2 cellular contexts compared by ENCODE assay signal in the genomic region with DNA sequence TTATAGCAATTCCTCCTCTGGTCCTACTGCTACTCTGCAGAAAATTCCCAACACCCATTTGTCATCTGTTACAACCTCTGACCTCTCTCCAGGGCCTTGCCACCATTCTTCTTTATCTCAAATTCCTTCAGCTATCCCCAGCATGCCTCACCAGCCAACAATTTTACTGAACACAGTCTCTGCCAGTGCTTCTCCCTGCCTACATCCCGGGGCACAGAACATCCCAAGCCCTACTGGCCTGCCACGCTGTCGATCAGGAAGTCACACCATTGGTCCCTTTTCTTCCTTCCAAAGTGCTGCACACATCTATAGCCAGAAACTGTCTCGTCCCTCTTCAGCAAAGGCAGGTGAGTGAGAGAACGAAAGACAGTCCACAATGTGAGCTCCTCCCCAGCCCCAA.
TF ChIP-seq lines count a peak whose summit lies in the region.

No MANE protein-coding gene starts in this region.

TF ChIP-seq in endothelial cell of umbilical vein, 7 proteins besides CTCF, POLR2A, EP300 and RAD21 (continued from another document):
- TF ChIP-seq POLR2AphosphoS5 (IDR thresholded peaks at IDR 0.05; ENCODE audit: insufficient read depth, low read depth, low read length) = no peak
- TF ChIP-seq GATA2 (IDR thresholded peaks at IDR 0.05; ENCODE audit: insufficient read depth, insufficient read length, low read depth, low read length) = no peak
- no peak for TF ChIP-seq FOS (IDR thresholded peaks at IDR 0.05; ENCODE audit: borderline replicate concordance, insufficient read depth, low read length)
- no peak for TF ChIP-seq EZH2 (IDR thresholded peaks at IDR 0.05; ENCODE audit: borderline replicate concordance, low read depth, low read length, severe bottlenecking)
- TF ChIP-seq MYC (IDR thresholded peaks at IDR 0.05; ENCODE audit: low read depth, low read length) = no peak
TF ChIP-seq in endothelial cell of umbilical vein: peak in this region for 0.

TF ChIP-seq in GM12891, 5 proteins besides CTCF, POLR2A, EP300 and RAD21 (continued from another document):
- TF ChIP-seq PAX5 (IDR thresholded peaks at IDR 0.05; ENCODE audit: insufficient read depth, low read length, severe bottlenecking) (no peak), POU2F2 (IDR thresholded peaks at IDR 0.05; ENCODE audit: low read depth, low read length) (no peak)
